In the genomic region with DNA sequence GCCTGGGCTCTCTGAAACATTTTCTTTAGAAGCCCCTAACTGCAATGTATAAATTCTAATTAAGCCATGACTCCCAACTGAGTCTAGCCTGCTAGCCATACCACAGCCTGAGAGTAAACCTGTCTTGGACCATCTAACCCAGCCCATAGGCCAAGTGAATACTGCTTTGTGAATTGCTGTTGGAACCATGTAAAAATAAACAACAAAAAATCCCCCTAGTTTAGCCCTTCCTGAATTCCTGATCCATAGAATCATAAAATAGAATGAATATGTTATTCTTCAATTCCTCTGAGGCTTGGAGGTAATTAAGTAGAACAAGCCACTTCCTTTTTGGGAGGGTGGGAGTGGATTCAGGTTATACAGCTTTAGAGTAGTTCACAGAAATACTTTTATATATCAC, we compare ENCODE assay signal across 23 cellular contexts.
DNase-seq lines count a peak whose midpoint lies in the region; FAIRE-seq and TF ChIP-seq lines count a peak whose summit lies in the region.
"Had no signal": no experiment of that assay in that cellular context is flagged by ENCODE, and none has a peak within 500 bp of the region (broad histone marks: within the 10 kb centered on the region; RNA-seq: fewer than 3 reads in every experiment).

No MANE protein-coding gene starts in this region.

- DNase-seq in H4 (ENCODE audit: low spot score) (peak; percentile 53), SK-N-MC (ENCODE audit: low read depth, low spot score) (peak; percentile 16), astrocyte of the spinal cord (ENCODE audit: low read depth, low spot score) (peak; percentile 48), skeletal muscle cell (ENCODE audit: low read depth) (peak; percentile 18), NCI-H2081 (lab: John Stamatoyannopoulos, UW) (no peak), endodermal cell (no peak), HTR-8/SVneo (ENCODE audit: insufficient read length, low spot score) (no peak)
- DNase-seq: Calu3; DMS153; DND-41; HFFc6; KBM-7; NCI-H2029; NCI-H446 treated with DMSO at 0.1 percent for 48 hours; NCI-H526; NCI-H82; NK-92 treated with Interleukin-12 subunit alpha and Interleukin-12 subunit beta, amount 100 ng/mL, for 24 hours; SHP77 treated with DMSO at 0.1 percent for 48 hours; T-cell had no signal

- H3K27ac Mint-ChIP-seq in endodermal cell = no peak overlapping the region
- H3K27ac Mint-ChIP-seq: B cell, GM23338, HFFc6, T-cell had no signal

- H3K4me3 Mint-ChIP-seq in endodermal cell = no peak overlapping the region
- H3K4me3 Mint-ChIP-seq: B cell, GM23338, HFFc6, T-cell had no signal

- H3K27ac ChIP-seq in SK-N-MC (no peak overlapping the region), endodermal cell (ENCODE audit: low read depth, low read length) (no peak overlapping the region)

- no peak overlapping the region for H3K4me3 ChIP-seq in SK-N-MC
- H3K4me3 ChIP-seq in astrocyte of the spinal cord (ENCODE audit: low read depth, low read length) = no peak overlapping the region
- H3K4me3 ChIP-seq in skeletal muscle cell (ENCODE audit: low read depth, low read length) = no peak overlapping the region
- no peak overlapping the region for H3K4me3 ChIP-seq in endodermal cell (ENCODE audit: low read length)
- H3K4me3 ChIP-seq: GM23338, HAP-1 had no signal

- peaks cover 32% of the 10 kb centered on the region for H3K9me3 Mint-ChIP-seq in endodermal cell
- H3K9me3 Mint-ChIP-seq: T-cell had no signal

- no peaks in the 10 kb centered on the region for H3K4me1 Mint-ChIP-seq in endodermal cell
- H3K4me1 Mint-ChIP-seq: GM23338, T-cell had no signal

- no peaks in the 10 kb centered on the region for H3K27me3 ChIP-seq in endodermal cell (ENCODE audit: control insufficient read depth, insufficient read depth, low read length, poor library complexity, severe bottlenecking)

- H3K36me3 Mint-ChIP-seq in endodermal cell (ENCODE audit: low read depth) = no peaks in the 10 kb centered on the region
- H3K36me3 Mint-ChIP-seq: T-cell had no signal

- H3K27me3 Mint-ChIP-seq in endodermal cell (ENCODE audit: insufficient read depth) = no peaks in the 10 kb centered on the region
- H3K27me3 Mint-ChIP-seq: B cell had no signal

- in situ Hi-C loops in astrocyte of the spinal cord (cut with HindIII; ENCODE audit: low sequenced_read_pairs) = no loop called here

- no peaks in the 10 kb centered on the region for H3K4me1 ChIP-seq in endodermal cell (ENCODE audit: control insufficient read depth, insufficient read depth, low read length)
- H3K4me1 ChIP-seq: HAP-1 had no signal

- H3K36me3 ChIP-seq in SK-N-MC (ENCODE audit: insufficient read depth, low read length) (no peaks in the 10 kb centered on the region), endodermal cell (ENCODE audit: control insufficient read depth, insufficient read depth, low read length) (no peaks in the 10 kb centered on the region)
- H3K36me3 ChIP-seq: HAP-1 had no signal

- no peak for FAIRE-seq in HTR-8/SVneo (lab: Jason Lieb, UNC)
- FAIRE-seq: GM18507 had no signal

- H3K9me3 ChIP-seq in SK-N-MC (ENCODE audit: low read depth, low read length) = no peaks in the 10 kb centered on the region
- H3K9me3 ChIP-seq in endodermal cell (ENCODE audit: control insufficient read depth, low read length) = no peaks in the 10 kb centered on the region
- H3K9me3 ChIP-seq: HAP-1 had no signal

- TF ChIP-seq CTCF in astrocyte of the spinal cord (IDR thresholded peaks at IDR 0.05; ENCODE audit: low read depth, low read length) (no peak), endodermal cell (conservative IDR thresholded peaks at IDR 0.05) (no peak)

- H3K9ac ChIP-seq in SK-N-MC (ENCODE audit: insufficient read length) (no peak overlapping the region), endodermal cell (ENCODE audit: extremely low read depth, low read length, poor library complexity, severe bottlenecking) (no peak overlapping the region)

Comparison
In these comparisons a context has a peak if more than half of its experiments do, and no peak if none do; other contexts are left out.
1. DNase-seq: peak in H4 (single experiment), SK-N-MC (single experiment), astrocyte of the spinal cord (single experiment) and skeletal muscle cell (single experiment); none in NCI-H2081 (0 of 2), endodermal cell (single experiment) and HTR-8/SVneo (single experiment).